20 cellular contexts compared by ENCODE assay signal in genomic region chr7:88183051-88183450, GRCh38. TPM values are rescaled to one million over a fixed set of nuclear protein-coding genes. Genes with fewer than 3 reads are reported as not detected.
A peak's percentile ranks its signal among the peaks of the same experiment; 100 is the strongest.
DNase-seq lines count a peak whose midpoint lies in the region; ATAC-seq, FAIRE-seq and TF ChIP-seq lines count a peak whose summit lies in the region.
"Had no signal": no experiment of that assay in that cellular context is flagged by ENCODE, and none has a peak within 500 bp of the region (broad histone marks: within the 10 kb centered on the region; RNA-seq: fewer than 3 reads in every experiment).

No MANE protein-coding gene starts in this region.

- no peak overlapping the region for H4K8ac ChIP-seq in trophoblast cell (ENCODE audit: low read depth, low read length)

- no peak overlapping the region for H3K9ac ChIP-seq in trophoblast cell (ENCODE audit: low read length)
- H3K9ac ChIP-seq: GM23248 had no signal

- H3K27me3 ChIP-seq in bronchial epithelial cell (ENCODE audit: control insufficient read depth, insufficient read depth, low read length) (no peaks in the 10 kb centered on the region), trophoblast cell (ENCODE audit: insufficient read depth, low read length) (no peaks in the 10 kb centered on the region)

- WGBS in trophoblast cell (ENCODE audit: extremely low coverage, insufficient coverage, insufficient read length) = no CpG with 5 or more reads among the region's 1 CpG

- H3K14ac ChIP-seq in trophoblast cell (ENCODE audit: low read length) = no peak overlapping the region

- H2AK5ac ChIP-seq in trophoblast cell (ENCODE audit: low read length) = no peak overlapping the region

- H3K4me3 ChIP-seq in LNCaP clone FGC (ENCODE audit: low read depth, low read length) (no peak overlapping the region), bronchial epithelial cell (ENCODE audit: low read depth, low read length) (no peak overlapping the region), trophoblast cell (ENCODE audit: low read depth, low read length) (no peak overlapping the region)
- H3K4me3 ChIP-seq: GM23248 had no signal

- H2BK5ac ChIP-seq in trophoblast cell (ENCODE audit: low read depth, low read length, poor library complexity) = no peak overlapping the region

- no peak overlapping the region for H3K23ac ChIP-seq in trophoblast cell (ENCODE audit: low read length)

- TF ChIP-seq CTCF in LNCaP clone FGC (IDR thresholded peaks at IDR 0.05; ENCODE audit: control insufficient read depth, extremely low read depth, insufficient read depth) (no peak), bronchial epithelial cell (IDR thresholded peaks at IDR 0.05; ENCODE audit: insufficient read depth, low read length, severe bottlenecking) (no peak)

- no peaks in the 10 kb centered on the region for H3K79me2 ChIP-seq in trophoblast cell (ENCODE audit: control insufficient read depth, insufficient read depth, low read length, poor library complexity)

- H3K27ac ChIP-seq in trophoblast cell (ENCODE audit: low read depth, low read length) = no peak overlapping the region
- H3K27ac ChIP-seq: GM23248 had no signal

- ATAC-seq in GM19351 (IDR thresholded peaks at IDR 0.05; ENCODE audit: unreplicated experiment) (no peak), left colon (no peak)

- intact Hi-C loops in left colon (cut with DNase I, micrococcal nuclease) = no loop called here

- no peak overlapping the region for H3K4me2 ChIP-seq in trophoblast cell (ENCODE audit: low read length)

- H3K4ac ChIP-seq in trophoblast cell (ENCODE audit: low read depth, low read length) = no peak overlapping the region

- no peak overlapping the region for H4K91ac ChIP-seq in trophoblast cell (ENCODE audit: low read depth, low read length)

- H3K4me1 ChIP-seq in trophoblast cell (ENCODE audit: control insufficient read depth in 1 of 2, insufficient read depth in 2 of 2, low read length in 2 of 2) = peaks cover 0 to 5% of the 10 kb centered on the region in 2 experiments

- H2AFZ ChIP-seq in trophoblast cell (ENCODE audit: insufficient read depth, low read length, poor library complexity) = no peak overlapping the region
- H2AFZ ChIP-seq: GM23248 had no signal

- no peak for FAIRE-seq in bronchial epithelial cell (lab: Jason Lieb, UNC)
- FAIRE-seq: G401.6, GM12892, H1 had no signal

- H2BK12ac ChIP-seq in trophoblast cell (ENCODE audit: low read length) = no peak overlapping the region

- DNase-seq in LNCaP clone FGC (ENCODE audit: low read depth) (peak; percentile 4), bronchial epithelial cell (ENCODE audit: low read depth) (peak; percentile 61), trophoblast cell (peak; percentile 55 to 95), DMS 273 (lab: John Stamatoyannopoulos, UW; ENCODE audit: unreplicated experiment) (no peak), UCSD-AML1 (lab: John Stamatoyannopoulos, UW; ENCODE audit: unreplicated experiment) (no peak), left colon (no peak)
- DNase-seq: 8988T; C1 segment of cervical spinal cord; Calu3; CD4-positive, alpha-beta memory T cell; COR-L47; DMS153; DND-41; GM23248; H7; HCEC 1CT had no signal

- H3K9me3 ChIP-seq in trophoblast cell (ENCODE audit: insufficient read depth, low read depth, low read length) = no peaks in the 10 kb centered on the region

- no peak overlapping the region for H4K12ac ChIP-seq in trophoblast cell (ENCODE audit: low read depth, low read length)

- H3K18ac ChIP-seq in trophoblast cell (ENCODE audit: low read length) = no peak overlapping the region

- peaks cover 2% of the 10 kb centered on the region for H3K79me1 ChIP-seq in trophoblast cell (ENCODE audit: low read length)

- H3K36me3 ChIP-seq in bronchial epithelial cell (ENCODE audit: control insufficient read depth, insufficient read depth, low read length) (no peaks in the 10 kb centered on the region), trophoblast cell (ENCODE audit: control insufficient read depth in 1 of 2, insufficient read depth in 2 of 2, low read length in 2 of 2) (no peaks in the 10 kb centered on the region)

- H2BK120ac ChIP-seq in trophoblast cell (ENCODE audit: insufficient read depth, low read length, poor library complexity) = no peak overlapping the region

RNA-seq across cellular contexts. Expression of gene SRI, which starts 36.8 kb away (rescaled TPM):
- 106 and 114 TPM in 2 replicates for total RNA-seq in bronchial epithelial cell
- 82.4 and 82.5 TPM in 2 replicates for polyA plus RNA-seq in trophoblast cell (2013)
- total RNA-seq in left colon = 1,000 to 10,000 TPM in 1 of 2 donors, 100 to 1,000 TPM in 1; 634 to 1,188 TPM

Comparison
In these comparisons a context has a peak if more than half of its experiments do, and no peak if none do; other contexts are left out.
1. DNase-seq: peak in LNCaP clone FGC (single experiment), bronchial epithelial cell (single experiment) and trophoblast cell (2 of 2); none in DMS 273 (single experiment), UCSD-AML1 (single experiment) and left colon (0 of 2).